ENCODE assay signal across 1 cellular context in genomic region chr7:46291064-46291463, GRCh38.
TF ChIP-seq lines count a peak whose summit lies in the region.

No MANE protein-coding gene starts in this region.

TF ChIP-seq in A549, 52 proteins besides CTCF, POLR2A, EP300 and RAD21 (continued from another document):
- TF ChIP-seq MAX (IDR thresholded peaks at IDR 0.05): no peak
